ENCODE assay signal across 15 cellular contexts in the genomic region with DNA sequence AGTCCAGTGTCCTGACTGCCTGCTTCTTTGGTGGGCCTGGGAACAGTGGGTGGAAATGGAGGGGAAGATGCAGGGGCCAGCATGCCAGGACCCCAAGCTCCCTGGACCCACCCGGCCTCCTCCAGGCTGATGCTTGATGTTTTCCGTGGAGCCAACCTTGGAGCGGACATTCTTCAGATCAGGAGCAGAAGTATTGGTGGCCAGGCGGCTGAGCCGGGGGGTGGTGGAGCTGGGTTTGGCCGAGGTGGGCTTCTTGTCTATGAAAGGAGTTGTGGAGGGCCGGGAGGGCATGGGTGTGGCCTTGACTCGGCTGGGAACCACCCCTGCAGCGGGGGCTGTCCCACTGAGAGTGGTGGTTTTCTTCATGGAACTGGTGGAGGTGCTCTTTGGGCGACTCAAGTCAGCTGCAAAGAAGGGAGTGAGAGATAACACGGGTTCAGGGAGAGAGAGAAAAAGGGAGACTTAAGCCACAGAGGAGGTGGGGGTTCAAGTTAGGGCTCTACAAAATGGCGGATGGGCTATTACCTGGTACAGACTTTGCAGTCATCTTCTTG.
DNase-seq lines count a peak whose midpoint lies in the region; ATAC-seq, FAIRE-seq and TF ChIP-seq lines count a peak whose summit lies in the region.
"Had no signal": no experiment of that assay in that cellular context is flagged by ENCODE, and none has a peak within 500 bp of the region (broad histone marks: within the 10 kb centered on the region; RNA-seq: fewer than 3 reads in every experiment).

No MANE protein-coding gene starts in this region.

- H3K27me3 Mint-ChIP-seq in HFFc6 (ENCODE audit: insufficient read depth): peaks cover 10% of the 10 kb centered on the region
- no peaks in the 10 kb centered on the region for H3K27me3 Mint-ChIP-seq in astrocyte (ENCODE audit: low read depth, unreplicated experiment)
- H3K27me3 Mint-ChIP-seq: IgD-negative memory B cell had no signal

- H3K9ac ChIP-seq in astrocyte (ENCODE audit: low read length): no peak overlapping the region
- H3K9ac ChIP-seq in endothelial cell of umbilical vein (replicated peaks; ENCODE audit: extremely low read depth, insufficient read depth, low read length): no peak overlapping the region
- H3K9ac ChIP-seq: GM23248 had no signal

- BruUV-seq in endothelial cell of umbilical vein (replicated peaks; lab: Mats Ljungman, UMichigan): TSS peak; percentile 15

- H3K27ac Mint-ChIP-seq in HFFc6: peak overlapping the region; percentile 51
- H3K27ac Mint-ChIP-seq in astrocyte (ENCODE audit: unreplicated experiment): peak overlapping the region; percentile 26
- peak overlapping the region; percentile 52 for H3K27ac Mint-ChIP-seq in stimulated activated effector memory CD8-positive, alpha-beta T cell treated with anti-CD3 and anti-CD28 coated beads, Interleukin-12 subunit alpha, Interleukin-12 subunit beta, amount 100 ng/mL, for 72 hours
- H3K27ac Mint-ChIP-seq: CD8-positive, alpha-beta T cell; IgD-negative memory B cell had no signal

- H3K4me3 Mint-ChIP-seq in HFFc6 (no peak overlapping the region), astrocyte (ENCODE audit: unreplicated experiment) (no peak overlapping the region)
- no peak overlapping the region for H3K4me3 Mint-ChIP-seq in stimulated activated effector memory CD8-positive, alpha-beta T cell treated with anti-CD3 and anti-CD28 coated beads, Interleukin-12 subunit alpha, Interleukin-12 subunit beta, amount 100 ng/mL, for 72 hours
- H3K4me3 Mint-ChIP-seq: CD14-positive monocyte; CD8-positive, alpha-beta T cell; IgD-negative memory B cell had no signal

- H3K4me2 ChIP-seq in astrocyte (ENCODE audit: low read length) (no peak overlapping the region), endothelial cell of umbilical vein (ENCODE audit: insufficient read depth, low read length) (no peak overlapping the region)

- H3K9me1 ChIP-seq in endothelial cell of umbilical vein (replicated peaks; ENCODE audit: control insufficient read depth, extremely low read depth, insufficient read depth, low read length): no peaks in the 10 kb centered on the region

- DNase-seq in HFFc6: no peak
- DNase-seq in astrocyte (ENCODE audit: low read depth): no peak
- no peak for DNase-seq in endothelial cell of umbilical vein (ENCODE audit: low read depth, low spot score)
- no peak for DNase-seq in stimulated activated effector memory CD8-positive, alpha-beta T cell treated with anti-CD3 and anti-CD28 coated beads, Interleukin-12 subunit alpha, Interleukin-12 subunit beta, amount 100 ng/mL, for 72 hours (ENCODE audit: low spot score in 2 of 2)
- no peak for DNase-seq in substantia nigra (lab: John Stamatoyannopoulos, UW)
- no peak for DNase-seq in ACHN
- DNase-seq: BE2C; CD8-positive, alpha-beta T cell; DMS 273 treated with DMSO at 0.1 percent for 48 hours; H7 had no signal

- CTCF ChIA-PET in endothelial cell of umbilical vein (lab: Charles Lee): interaction anchor here (2.3 kb wide), 1 partner anchor 119 kb away, joined by 7 read pairs; no protein-coding TSS in a partner anchor

- no peak overlapping the region for H2AFZ ChIP-seq in astrocyte (ENCODE audit: low read depth, low read length)
- H2AFZ ChIP-seq in endothelial cell of umbilical vein (ENCODE audit: low read depth, low read length): no peak overlapping the region
- H2AFZ ChIP-seq: GM23248 had no signal

- H3K27ac ChIP-seq in astrocyte (ENCODE audit: low read depth, low read length) (no peak overlapping the region), endothelial cell of umbilical vein (ENCODE audit: insufficient read depth, low read depth, low read length) (no peak overlapping the region), substantia nigra (ENCODE audit: low read depth, low read length, poor library complexity, severe bottlenecking) (no peak overlapping the region)
- H3K27ac ChIP-seq: GM23248 had no signal

- H3K27me3 ChIP-seq in astrocyte (ENCODE audit: insufficient read depth, low read length) (no peaks in the 10 kb centered on the region), endothelial cell of umbilical vein (ENCODE audit: control insufficient read depth in 2 of 2, insufficient read depth in 2 of 2, low read length in 2 of 2) (no peaks in the 10 kb centered on the region)
- H3K27me3 ChIP-seq: BE2C had no signal

- in situ Hi-C loops in ACHN (cut with HindIII; ENCODE audit: low pct_ligation_motif_present, low pct_unique_long_range_greater_than_20kb, low sequenced_read_pairs): no loop called here

- H3K36me3 Mint-ChIP-seq in HFFc6 (ENCODE audit: low read depth) (peaks cover 60% of the 10 kb centered on the region), astrocyte (ENCODE audit: low read depth, unreplicated experiment) (peaks cover 42% of the 10 kb centered on the region)
- peaks cover 68% of the 10 kb centered on the region for H3K36me3 Mint-ChIP-seq in stimulated activated effector memory CD8-positive, alpha-beta T cell treated with anti-CD3 and anti-CD28 coated beads, Interleukin-12 subunit alpha, Interleukin-12 subunit beta, amount 100 ng/mL, for 72 hours

- no peak for TF ChIP-seq POLR2A in endothelial cell of umbilical vein (IDR thresholded peaks at IDR 0.05; ENCODE audit: low read depth, low read length)

- dilution Hi-C loops in endothelial cell of umbilical vein (cut with MboI; ENCODE audit: extremely low pct_ligation_motif_present, low sequenced_read_pairs): no loop called here

- H3K36me3 ChIP-seq in astrocyte (ENCODE audit: insufficient read depth, low read length) (peaks cover 64% of the 10 kb centered on the region), endothelial cell of umbilical vein (ENCODE audit: control insufficient read depth in 2 of 2, extremely low read depth in 1 of 2, insufficient read depth in 2 of 2, low read length in 2 of 2) (peaks cover 32 to 33% of the 10 kb centered on the region in 2 experiments)

- H3K4me1 Mint-ChIP-seq in HFFc6 (ENCODE audit: low read depth): peaks cover under 1% of the 10 kb centered on the region; the same call in 1 of the 2 replicates
- peaks cover 14% of the 10 kb centered on the region for H3K4me1 Mint-ChIP-seq in astrocyte (ENCODE audit: low read depth, unreplicated experiment)
- no peaks in the 10 kb centered on the region for H3K4me1 Mint-ChIP-seq in stimulated activated effector memory CD8-positive, alpha-beta T cell treated with anti-CD3 and anti-CD28 coated beads, Interleukin-12 subunit alpha, Interleukin-12 subunit beta, amount 100 ng/mL, for 72 hours
- H3K4me1 Mint-ChIP-seq: CD14-positive monocyte, IgD-negative memory B cell had no signal

- H3K4me1 ChIP-seq in astrocyte (ENCODE audit: insufficient read depth, low read length) (no peaks in the 10 kb centered on the region), endothelial cell of umbilical vein (ENCODE audit: control insufficient read depth, extremely low read depth, insufficient read depth, low read length) (no peaks in the 10 kb centered on the region)
- H3K4me1 ChIP-seq: BE2C had no signal

- no peaks in the 10 kb centered on the region for H3K9me3 Mint-ChIP-seq in HFFc6
- H3K9me3 Mint-ChIP-seq in astrocyte (ENCODE audit: unreplicated experiment): no peaks in the 10 kb centered on the region
- no peaks in the 10 kb centered on the region for H3K9me3 Mint-ChIP-seq in stimulated activated effector memory CD8-positive, alpha-beta T cell treated with anti-CD3 and anti-CD28 coated beads, Interleukin-12 subunit alpha, Interleukin-12 subunit beta, amount 100 ng/mL, for 72 hours
- H3K9me3 Mint-ChIP-seq: CD14-positive monocyte; CD8-positive, alpha-beta T cell; IgD-negative memory B cell had no signal

- no peak overlapping the region for H3K4me3 ChIP-seq in astrocyte (ENCODE audit: insufficient read depth, low read depth, low read length)
- no peak overlapping the region for H3K4me3 ChIP-seq in endothelial cell of umbilical vein (replicated peaks in 1 of 3; ENCODE audit: insufficient read depth in 1 of 3, low read depth in 1 of 3, low read length in 3 of 3)
- H3K4me3 ChIP-seq: GM23248 had no signal

- H3K79me2 ChIP-seq in astrocyte (ENCODE audit: insufficient read depth, low read length): peaks cover 9% of the 10 kb centered on the region
- H3K79me2 ChIP-seq in endothelial cell of umbilical vein (ENCODE audit: control insufficient read depth, insufficient read depth, low read length): no peaks in the 10 kb centered on the region

- intact Hi-C loops in endothelial cell of umbilical vein (cut with micrococcal nuclease): no loop called here

- H4K20me1 ChIP-seq in astrocyte (ENCODE audit: insufficient read depth, low read length) (peaks cover 25% of the 10 kb centered on the region), endothelial cell of umbilical vein (replicated peaks; ENCODE audit: control insufficient read depth, extremely low read depth, insufficient read depth, low read length) (no peaks in the 10 kb centered on the region)

- H3K9me3 ChIP-seq in astrocyte (ENCODE audit: insufficient read depth, low read depth, low read length) (no peaks in the 10 kb centered on the region), endothelial cell of umbilical vein (replicated peaks; ENCODE audit: control insufficient read depth, insufficient read depth, low read length) (no peaks in the 10 kb centered on the region)
- H3K9me3 ChIP-seq: BE2C had no signal

- POLR2A ChIA-PET in endothelial cell of umbilical vein (lab: Charles Lee): no interaction called here

- FAIRE-seq in astrocyte (lab: Jason Lieb, UNC) (no peak), endothelial cell of umbilical vein (lab: Jason Lieb, UNC) (no peak)
- FAIRE-seq: A204.1 had no signal

- no peak for ATAC-seq in stimulated activated effector memory CD8-positive, alpha-beta T cell treated with anti-CD3 and anti-CD28 coated beads, Interleukin-12 subunit alpha, Interleukin-12 subunit beta, amount 100 ng/mL, for 72 hours
- no peak for ATAC-seq in esophagus mucosa
- ATAC-seq: CD8-positive, alpha-beta T cell had no signal

- TF ChIP-seq CTCF in HFFc6 (IDR thresholded peaks at IDR 0.05): no peak
- no peak for TF ChIP-seq CTCF in astrocyte (IDR thresholded peaks at IDR 0.05; ENCODE audit: insufficient read depth, low read depth, low read length)
- TF ChIP-seq CTCF in endothelial cell of umbilical vein (IDR thresholded peaks at IDR 0.05; ENCODE audit: extremely low read depth in 1 of 2, insufficient read depth in 1 of 2, low read depth in 1 of 2, low read length in 2 of 2): no peak

TF ChIP-seq in endothelial cell of umbilical vein, 7 proteins besides CTCF, POLR2A, EP300 and RAD21 (continues in another document):
- TF ChIP-seq JUN (IDR thresholded peaks at IDR 0.05; ENCODE audit: borderline replicate concordance, insufficient read depth, insufficient read length, low read depth) (no peak), MYC (IDR thresholded peaks at IDR 0.05; ENCODE audit: low read depth, low read length) (no peak), FOS (IDR thresholded peaks at IDR 0.05; ENCODE audit: borderline replicate concordance, insufficient read depth, low read length) (no peak), GATA2 (IDR thresholded peaks at IDR 0.05; ENCODE audit: insufficient read depth, insufficient read length, low read depth, low read length) (no peak), EZH2 (IDR thresholded peaks at IDR 0.05; ENCODE audit: borderline replicate concordance, low read depth, low read length, severe bottlenecking) (no peak)
- TF ChIP-seq, protein P1, sequence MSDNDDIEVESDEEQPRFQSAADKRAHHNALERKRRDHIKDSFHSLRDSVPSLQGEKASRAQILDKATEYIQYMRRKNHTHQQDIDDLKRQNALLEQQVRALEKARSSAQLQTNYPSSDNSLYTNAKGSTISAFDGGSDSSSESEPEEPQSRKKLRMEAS (IDR thresholded peaks at IDR 0.05; ENCODE audit: insufficient read depth, insufficient read length): no peak
